Comparison of ENCODE assay signal across 9 cellular contexts in the genomic region with DNA sequence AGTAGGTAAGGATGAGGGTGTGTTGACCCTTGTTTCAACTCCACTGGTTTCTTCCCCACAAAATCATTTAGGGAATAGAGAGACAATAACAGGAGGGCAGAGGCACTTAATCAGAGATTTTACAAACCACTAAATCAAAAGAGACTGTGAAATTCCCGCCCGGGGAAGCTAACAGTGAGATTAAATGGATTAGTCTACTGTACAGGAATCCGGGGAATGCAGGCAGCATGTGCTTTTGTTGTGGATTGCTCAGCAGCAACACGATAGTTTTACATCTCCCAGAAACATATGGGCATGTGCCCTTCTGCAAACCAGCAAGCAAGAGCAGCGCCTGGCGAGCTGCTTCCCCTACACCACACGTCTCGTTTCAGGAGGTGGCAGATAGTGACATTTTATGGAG.
DNase-seq lines count a peak whose midpoint lies in the region; ATAC-seq lines count a peak whose summit lies in the region.
"Had no signal": no experiment of that assay in that cellular context is flagged by ENCODE, and none has a peak within 500 bp of the region (broad histone marks: within the 10 kb centered on the region; RNA-seq: fewer than 3 reads in every experiment).

No MANE protein-coding gene starts in this region.

- H3K9ac ChIP-seq in mesendoderm (ENCODE audit: low read length): no peak overlapping the region

- H2BK15ac ChIP-seq in mesendoderm (replicated peaks; ENCODE audit: low read depth): no peak overlapping the region

- no peak overlapping the region for H4K5ac ChIP-seq in mesendoderm (ENCODE audit: low read length)

- no peak overlapping the region for H3K4me3 Mint-ChIP-seq in T-helper 17 cell

- H3K4me1 ChIP-seq in mesendoderm (ENCODE audit: control insufficient read depth, low read depth, low read length): peaks cover 2% of the 10 kb centered on the region

- no peak overlapping the region for H3K27ac Mint-ChIP-seq in T-helper 17 cell

- no peak for ATAC-seq in T-helper 17 cell

- no peak overlapping the region for H2BK5ac ChIP-seq in mesendoderm (ENCODE audit: low read length)

- in situ Hi-C loops in Caki2 (cut with HindIII; ENCODE audit: low pct_unique_long_range_greater_than_20kb, low sequenced_read_pairs): no loop called here

- H3K4me2 ChIP-seq in mesendoderm (ENCODE audit: low read length): no peak overlapping the region

- H4K8ac ChIP-seq in mesendoderm (ENCODE audit: low read depth, low read length): no peak overlapping the region

- no peaks in the 10 kb centered on the region for H3K27me3 ChIP-seq in MG63
- no peaks in the 10 kb centered on the region for H3K27me3 ChIP-seq in mesendoderm (ENCODE audit: insufficient read depth, low read length, poor library complexity)

- H3K36me3 Mint-ChIP-seq in T-helper 17 cell (ENCODE audit: low read depth): peaks cover 3% of the 10 kb centered on the region

- no peaks in the 10 kb centered on the region for H3K79me1 ChIP-seq in mesendoderm (ENCODE audit: low read length)

- no peak overlapping the region for H2AK5ac ChIP-seq in mesendoderm (ENCODE audit: low read length)

- H3K4me3 ChIP-seq in MG63 (no peak overlapping the region), mesendoderm (ENCODE audit: low read length) (no peak overlapping the region)

- no peak overlapping the region for H3K18ac ChIP-seq in mesendoderm (ENCODE audit: low read length)

- no peaks in the 10 kb centered on the region for H3K27me3 Mint-ChIP-seq in T-helper 17 cell

- H2BK120ac ChIP-seq in mesendoderm (ENCODE audit: low read depth, low read length): no peak overlapping the region

- H3K36me3 ChIP-seq in MG63 (no peaks in the 10 kb centered on the region), mesendoderm (ENCODE audit: control insufficient read depth, insufficient read depth, low read length) (no peaks in the 10 kb centered on the region)

- H3K23ac ChIP-seq in mesendoderm (ENCODE audit: low read length): no peak overlapping the region

- H3K56ac ChIP-seq in mesendoderm (ENCODE audit: low read length): no peak overlapping the region

- no peak overlapping the region for H3K4ac ChIP-seq in mesendoderm (ENCODE audit: low read depth, low read length)

- no peak overlapping the region for H3K27ac ChIP-seq in mesendoderm (ENCODE audit: low read depth, low read length)

- peak; percentile 68 for DNase-seq in Caki2 (ENCODE audit: low read depth)
- peak; percentile 66 for DNase-seq in MG63
- peak; percentile 20 for DNase-seq in cerebellar cortex (ENCODE audit: low spot score)
- DNase-seq in mesendoderm: peak; percentile 23
- DNase-seq in T-helper 17 cell: no peak
- no peak for DNase-seq in NCI-H69 (lab: John Stamatoyannopoulos, UW)
- no peak for DNase-seq in NOMO-1 (lab: John Stamatoyannopoulos, UW; ENCODE audit: unreplicated experiment in 2 of 2)
- no peak for DNase-seq in mesenteric fat pad (ENCODE audit: low spot score)
- DNase-seq: MM.1S had no signal

- H3K9me3 ChIP-seq in MG63 (no peaks in the 10 kb centered on the region), T-helper 17 cell (ENCODE audit: control insufficient read depth, low read length, poor library complexity, severe bottlenecking) (no peaks in the 10 kb centered on the region)

- WGBS in mesendoderm (ENCODE audit: extremely low coverage, insufficient coverage, low lambda C conversion rate): no CpG with 5 or more reads among the region's 8 CpGs

- H3K79me2 ChIP-seq in mesendoderm (ENCODE audit: control insufficient read depth, insufficient read depth, low read length): no peaks in the 10 kb centered on the region

- no peaks in the 10 kb centered on the region for H3K4me1 Mint-ChIP-seq in T-helper 17 cell

Comparison
In these comparisons a context has a peak if more than half of its experiments do, and no peak if none do; other contexts are left out.
1. DNase-seq: peak in Caki2 (single experiment), MG63 (single experiment), cerebellar cortex (single experiment) and mesendoderm (single experiment); none in T-helper 17 cell (0 of 3), NCI-H69 (single experiment), NOMO-1 (0 of 2) and mesenteric fat pad (single experiment).